Comparison of ENCODE assay signal across 15 cellular contexts in genomic region chr7:47651355-47652317, GRCh38.
A peak's percentile ranks its signal among the peaks of the same experiment; 100 is the strongest.
DNase-seq lines count a peak whose midpoint lies in the region; ATAC-seq and TF ChIP-seq lines count a peak whose summit lies in the region.
"Had no signal": no experiment of that assay in that cellular context is flagged by ENCODE, and none has a peak within 500 bp of the region (broad histone marks: within the 10 kb centered on the region; RNA-seq: fewer than 3 reads in every experiment).

No MANE protein-coding gene starts in this region.

- H3K36me3 Mint-ChIP-seq in T-cell: no peaks in the 10 kb centered on the region
- no peaks in the 10 kb centered on the region for H3K36me3 Mint-ChIP-seq in activated naive CD8-positive, alpha-beta T cell treated with anti-CD3 and anti-CD28 coated beads, Interleukin-2, amount 50 U/mL, for 24 hours (ENCODE audit: low read depth)
- H3K36me3 Mint-ChIP-seq: activated naive CD8-positive, alpha-beta T cell treated with anti-CD3 and anti-CD28 coated beads, Interleukin-2, amount 10 ng/mL, durations not matched to agents 7 days and 5 days had no signal

- no peak for ATAC-seq in T-cell (replicated peaks in 1 of 4)
- no peak for ATAC-seq in activated naive CD8-positive, alpha-beta T cell treated with anti-CD3 and anti-CD28 coated beads, Interleukin-2, amount 50 U/mL, for 24 hours
- ATAC-seq: activated CD8-positive, alpha-beta T cell treated with anti-CD3 and anti-CD28 coated beads for 36 hours had no signal

- POLR2A ChIA-PET in T-cell (lab: Charles Lee): interaction anchor here in 1 of 2 donors (0.6 kb wide), 1 partner anchor 33 kb away, joined by 5 read pairs; no protein-coding TSS in a partner anchor

- H3K4me1 ChIP-seq in hepatocyte (ENCODE audit: insufficient read depth) (peaks cover 26% of the 10 kb centered on the region), SJCRH30 (peaks cover 11% of the 10 kb centered on the region; the same call in 1 of the 2 replicates)

- TF ChIP-seq CTCF in hepatocyte (IDR thresholded peaks at IDR 0.05; ENCODE audit: poor library complexity): no peak

- H3K9me3 ChIP-seq in hepatocyte (ENCODE audit: low read depth): no peaks in the 10 kb centered on the region
- no peaks in the 10 kb centered on the region for H3K9me3 ChIP-seq in SJCRH30 (replicated peaks)
- H3K9me3 ChIP-seq: sigmoid colon had no signal

- H3K4me1 Mint-ChIP-seq in T-cell: peaks cover 13 to 21% (median 16%) of the 10 kb centered on the region in 3 donors
- H3K4me1 Mint-ChIP-seq in activated naive CD8-positive, alpha-beta T cell treated with anti-CD3 and anti-CD28 coated beads, Interleukin-2, amount 50 U/mL, for 24 hours: peaks cover 17% of the 10 kb centered on the region

- no peaks in the 10 kb centered on the region for H3K36me3 ChIP-seq in hepatocyte (replicated peaks; ENCODE audit: insufficient read depth, low read depth)
- no peaks in the 10 kb centered on the region for H3K36me3 ChIP-seq in SJCRH30
- H3K36me3 ChIP-seq: sigmoid colon had no signal

- H3K4me3 ChIP-seq in hepatocyte: no peak overlapping the region
- H3K4me3 ChIP-seq in SJCRH30: no peak overlapping the region
- H3K4me3 ChIP-seq: lung, sigmoid colon had no signal

- H3K79me2 ChIP-seq in hepatocyte: no peaks in the 10 kb centered on the region

- H3K27me3 ChIP-seq in hepatocyte (no peaks in the 10 kb centered on the region), SJCRH30 (no peaks in the 10 kb centered on the region)
- H3K27me3 ChIP-seq: sigmoid colon had no signal

- no peaks in the 10 kb centered on the region for H4K20me1 ChIP-seq in hepatocyte (ENCODE audit: insufficient read depth, poor library complexity, severe bottlenecking)

- no peak overlapping the region for H2AFZ ChIP-seq in hepatocyte

- no peak overlapping the region for H3K4me3 Mint-ChIP-seq in T-cell
- no peak overlapping the region for H3K4me3 Mint-ChIP-seq in activated naive CD8-positive, alpha-beta T cell treated with anti-CD3 and anti-CD28 coated beads, Interleukin-2, amount 50 U/mL, for 24 hours
- H3K4me3 Mint-ChIP-seq: activated CD8-positive, alpha-beta T cell treated with anti-CD3 and anti-CD28 coated beads for 36 hours; activated naive CD8-positive, alpha-beta T cell treated with anti-CD3 and anti-CD28 coated beads, Interleukin-2, amount 10 ng/mL, durations not matched to agents 7 days and 5 days; CD14-positive monocyte had no signal

- peak; percentile 65 for DNase-seq in ACHN
- DNase-seq in HK-2 (ENCODE audit: unreplicated experiment): peak; percentile 48
- peak; percentile 92 for DNase-seq in astrocyte of the hippocampus (ENCODE audit: low read depth, low spot score)
- no peak for DNase-seq in hepatocyte (ENCODE audit: low spot score)
- no peak for DNase-seq in T-cell
- no peak for DNase-seq in activated naive CD8-positive, alpha-beta T cell treated with anti-CD3 and anti-CD28 coated beads, Interleukin-2, amount 50 U/mL, for 24 hours
- no peak for DNase-seq in stimulated activated CD4-positive, alpha-beta T cell treated with anti-CD3 and anti-CD28 coated beads, Interleukin-2, amount 100 ng/mL, for 48 hours
- DNase-seq in SJCRH30: no peak
- DNase-seq: activated CD8-positive, alpha-beta T cell treated with anti-CD3 and anti-CD28 coated beads for 36 hours; activated naive CD8-positive, alpha-beta T cell treated with anti-CD3 and anti-CD28 coated beads, Interleukin-2, amount 10 ng/mL, durations not matched to agents 7 days and 5 days; foreskin melanocyte; NCI-H510A; sigmoid colon had no signal

- no peak overlapping the region for H3K4me2 ChIP-seq in hepatocyte

- H3K9me3 Mint-ChIP-seq in T-cell: no peaks in the 10 kb centered on the region
- H3K9me3 Mint-ChIP-seq in activated naive CD8-positive, alpha-beta T cell treated with anti-CD3 and anti-CD28 coated beads, Interleukin-2, amount 50 U/mL, for 24 hours: no peaks in the 10 kb centered on the region
- H3K9me3 Mint-ChIP-seq: activated CD8-positive, alpha-beta T cell treated with anti-CD3 and anti-CD28 coated beads for 36 hours; activated naive CD8-positive, alpha-beta T cell treated with anti-CD3 and anti-CD28 coated beads, Interleukin-2, amount 10 ng/mL, durations not matched to agents 7 days and 5 days had no signal

- CTCF ChIA-PET in T-cell (lab: Charles Lee): no interaction called here

- in situ Hi-C loops in ACHN (cut with HindIII; ENCODE audit: low pct_ligation_motif_present, low pct_unique_long_range_greater_than_20kb, low sequenced_read_pairs): no loop called here

- WGBS in hepatocyte (ENCODE audit: low lambda C conversion rate, missing lambda C conversion rate): 81% methylated on average over 11 of the region's 11 CpGs

- no peak overlapping the region for H3K27ac Mint-ChIP-seq in T-cell
- no peak overlapping the region for H3K27ac Mint-ChIP-seq in activated naive CD8-positive, alpha-beta T cell treated with anti-CD3 and anti-CD28 coated beads, Interleukin-2, amount 50 U/mL, for 24 hours
- H3K27ac Mint-ChIP-seq: activated CD8-positive, alpha-beta T cell treated with anti-CD3 and anti-CD28 coated beads for 36 hours; activated naive CD8-positive, alpha-beta T cell treated with anti-CD3 and anti-CD28 coated beads, Interleukin-2, amount 10 ng/mL, durations not matched to agents 7 days and 5 days had no signal

- no peaks in the 10 kb centered on the region for H3K9me2 ChIP-seq in hepatocyte (replicated peaks; ENCODE audit: insufficient read depth)

- peak overlapping the region; percentile 37 for H3K27ac ChIP-seq in hepatocyte
- no peak overlapping the region for H3K27ac ChIP-seq in SJCRH30

- no peaks in the 10 kb centered on the region for H3K27me3 Mint-ChIP-seq in T-cell
- H3K27me3 Mint-ChIP-seq in activated naive CD8-positive, alpha-beta T cell treated with anti-CD3 and anti-CD28 coated beads, Interleukin-2, amount 50 U/mL, for 24 hours: no peaks in the 10 kb centered on the region
- H3K27me3 Mint-ChIP-seq: activated CD8-positive, alpha-beta T cell treated with anti-CD3 and anti-CD28 coated beads for 36 hours; activated naive CD8-positive, alpha-beta T cell treated with anti-CD3 and anti-CD28 coated beads, Interleukin-2, amount 10 ng/mL, durations not matched to agents 7 days and 5 days had no signal

Comparison
In these comparisons a context has a peak if more than half of its experiments do, and no peak if none do; other contexts are left out.
1. DNase-seq: peak in ACHN (single experiment), HK-2 (single experiment) and astrocyte of the hippocampus (single experiment); none in hepatocyte (single experiment), T-cell (0 of 34), activated naive CD8-positive, alpha-beta T cell treated with anti-CD3 and anti-CD28 coated beads, Interleukin-2, amount 50 U/mL, for 24 hours (single experiment), stimulated activated CD4-positive, alpha-beta T cell treated with anti-CD3 and anti-CD28 coated beads, Interleukin-2, amount 100 ng/mL, for 48 hours (0 of 2) and SJCRH30 (0 of 2).